Comparison of ENCODE assay signal across 33 cellular contexts in the genomic region with DNA sequence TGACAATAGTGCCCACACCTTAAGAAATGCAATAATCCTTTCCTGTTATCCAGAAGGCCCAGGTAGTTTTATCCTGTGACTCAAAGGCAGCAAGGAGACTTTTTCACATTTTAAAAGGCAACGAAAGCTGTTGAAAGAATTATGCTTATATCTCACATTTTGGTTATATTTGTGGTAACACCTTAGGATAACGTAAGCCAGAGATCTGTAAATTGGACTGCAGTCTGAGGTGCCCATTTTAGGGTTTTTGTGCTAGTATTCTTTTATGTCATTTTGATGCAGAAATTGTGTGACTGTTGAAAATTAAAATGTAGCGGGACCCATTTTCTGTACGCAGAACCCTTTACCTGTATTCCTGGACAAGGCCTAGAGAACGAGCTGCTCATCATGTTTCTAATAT.
"Had no signal": no experiment of that assay in that cellular context is flagged by ENCODE, and none has a peak within 500 bp of the region (broad histone marks: within the 10 kb centered on the region; RNA-seq: fewer than 3 reads in every experiment).

No MANE protein-coding gene starts in this region.

- H3K9me3 ChIP-seq: adrenal gland, ascending aorta, body of pancreas, breast epithelium had no signal

- H3K4me3 ChIP-seq: adrenal gland, ascending aorta, body of pancreas, breast epithelium, cardiac muscle cell had no signal

- H3K27ac ChIP-seq: adrenal gland, ascending aorta, body of pancreas, brain microvascular endothelial cell, breast epithelium, cardiac muscle cell had no signal

- ATAC-seq: activated naive CD4-positive, alpha-beta T cell treated with anti-CD3 and anti-CD28 coated beads, Interleukin-2, amount 50 U/mL, for 72 hours; activated naive CD8-positive, alpha-beta T cell treated with anti-CD3 and anti-CD28 coated beads, Interleukin-2, amount 50 U/mL, for 24 hours; activated T-cell treated with anti-CD3 and anti-CD28 coated beads, Interleukin-2, amount 50 U/mL, for 4 hours; activated T-cell treated with anti-CD3 and anti-CD28 coated beads, Interleukin-2, amount 50 U/mL, for 72 hours; activated T-helper 17 cell treated with anti-CD3 and anti-CD28 coated beads, Interleukin-2, amount 50 U/mL, for 72 hours; body of pancreas had no signal

- H3K27me3 ChIP-seq: adrenal gland, ascending aorta, body of pancreas, brain microvascular endothelial cell, breast epithelium, cardiac muscle cell had no signal

- DNase-seq: activated effector memory CD4-positive, alpha-beta T cell treated with anti-CD3 and anti-CD28 coated beads, Interleukin-2, amount 50 U/mL, for 16 hours; activated effector memory CD4-positive, alpha-beta T cell treated with Interleukin-2 at 50 U/mL for 16 hours; activated gamma-delta T cell; activated gamma-delta T cell treated with Interleukin-2 at 50 U/mL for 16 hours; activated naive CD4-positive, alpha-beta T cell; activated naive CD4-positive, alpha-beta T cell treated with anti-CD3 and anti-CD28 coated beads for 36 hours; activated naive CD4-positive, alpha-beta T cell treated with anti-CD3 and anti-CD28 coated beads, Interleukin-2, amount 10 ng/mL, durations not matched to agents 7 days and 5 days; activated naive CD4-positive, alpha-beta T cell treated with anti-CD3 and anti-CD28 coated beads, Interleukin-2, amount 50 U/mL, for 16 hours; activated naive CD4-positive, alpha-beta T cell treated with Interleukin-2 at 50 U/mL for 16 hours; activated naive CD8-positive, alpha-beta T cell treated with anti-CD3 and anti-CD28 coated beads for 36 hours; activated naive CD8-positive, alpha-beta T cell treated with anti-CD3 and anti-CD28 coated beads, Interleukin-2, amount 10 ng/mL, durations not matched to agents 7 days and 5 days; activated naive CD8-positive, alpha-beta T cell treated with anti-CD3 and anti-CD28 coated beads, Interleukin-2, amount 50 U/mL, for 24 hours; activated T-cell treated with anti-CD3 and anti-CD28 coated beads, Interleukin-2, amount 50 U/mL, for 24 hours; activated T-cell treated with anti-CD3 and anti-CD28 coated beads, Interleukin-2, amount 50 U/mL, for 4 hours; activated T-cell treated with anti-CD3 and anti-CD28 coated beads, Interleukin-2, amount 50 U/mL, for 48 hours; activated T-cell treated with anti-CD3 and anti-CD28 coated beads, Interleukin-2, amount 50 U/mL, for 72 hours; adrenal gland; amniotic stem cell; amygdala; anterior cingulate cortex; aorta; body of pancreas; caudate nucleus; central memory CD4-positive, alpha-beta T cell; cerebellar nuclear complex had no signal

- H3K4me1 ChIP-seq: adrenal gland, ascending aorta, body of pancreas, breast epithelium had no signal

- FAIRE-seq: astrocyte, bronchial epithelial cell had no signal

- H3K36me3 ChIP-seq: adrenal gland, brain microvascular endothelial cell, breast epithelium, cardiac muscle cell had no signal
